Comparison of ENCODE assay signal across 1 cellular context in the genomic region with DNA sequence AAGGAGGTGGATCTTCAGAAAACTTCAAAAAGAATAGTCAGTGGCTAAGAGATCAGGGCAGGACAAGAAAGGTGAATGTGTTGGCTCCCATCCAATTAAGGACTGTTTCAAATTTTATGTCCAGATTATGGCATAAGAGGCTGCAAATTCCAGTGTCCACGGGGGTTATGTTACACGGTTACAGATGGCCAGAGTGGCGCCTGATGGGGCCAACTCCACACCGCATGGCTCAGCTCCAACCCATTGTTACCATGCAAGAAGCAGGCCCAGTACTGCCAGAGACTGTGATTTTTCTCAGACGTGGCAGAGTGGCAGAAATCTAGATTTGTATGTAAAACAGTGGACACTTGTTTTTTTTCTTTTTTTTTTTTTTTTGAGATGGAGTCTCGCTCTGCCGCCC.
TF ChIP-seq lines count a peak whose summit lies in the region.

No MANE protein-coding gene starts in this region.

TF ChIP-seq in H1, 55 proteins besides CTCF, POLR2A, EP300 and RAD21 (continued from another document):
- TF ChIP-seq TCF12 (IDR thresholded peaks at IDR 0.05; ENCODE audit: low read depth, low read length) = no peak
- TF ChIP-seq HDAC6 (IDR thresholded peaks at IDR 0.05; ENCODE audit: low read depth, low read length) = no peak
- no peak for TF ChIP-seq EGR1 (IDR thresholded peaks at IDR 0.05; ENCODE audit: borderline replicate concordance, low read depth, low read length)
- TF ChIP-seq MAFK (IDR thresholded peaks at IDR 0.05; ENCODE audit: low read depth, low read length) = no peak
